ENCODE assay signal across 14 cellular contexts in genomic region chr11:117871784-117872183, GRCh38. TPM values are rescaled to one million over a fixed set of nuclear protein-coding genes. Genes with fewer than 3 reads are reported as not detected.
DNase-seq lines count a peak whose midpoint lies in the region; ATAC-seq and TF ChIP-seq lines count a peak whose summit lies in the region.
"Had no signal": no experiment of that assay in that cellular context is flagged by ENCODE, and none has a peak within 500 bp of the region (broad histone marks: within the 10 kb centered on the region; RNA-seq: fewer than 3 reads in every experiment).

No MANE protein-coding gene starts in this region.

- no peak overlapping the region for H3K23ac ChIP-seq in H9 (ENCODE audit: insufficient read length, low read depth, low read length)

- H3K9me3 ChIP-seq in H9 (ENCODE audit: control insufficient read depth, low read depth, low read length), result no peaks in the 10 kb centered on the region
- H3K9me3 ChIP-seq in upper lobe of right lung, result no peaks in the 10 kb centered on the region

- no peak overlapping the region for H3K18ac ChIP-seq in H9 (ENCODE audit: insufficient read length, low read depth, low read length)

- no peak overlapping the region for H4K8ac ChIP-seq in H9 (replicated peaks; ENCODE audit: insufficient read length, low read depth, low read length)

- TF ChIP-seq CTCF in H9 (conservative IDR thresholded peaks at IDR 0.05) (no peak), nephron (IDR thresholded peaks at IDR 0.05; ENCODE audit: unreplicated experiment in 3 of 3) (no peak), upper lobe of right lung (IDR thresholded peaks at IDR 0.05) (no peak)

- no peaks in the 10 kb centered on the region for H3K79me2 ChIP-seq in H9 (ENCODE audit: insufficient read depth, low read length)

- H2BK20ac ChIP-seq in H9 (ENCODE audit: low read depth, low read length, poor library complexity, severe bottlenecking), result no peak overlapping the region

- no peak overlapping the region for H3K27ac ChIP-seq in H9 (ENCODE audit: insufficient read length, low read depth, low read length)
- peak overlapping the region; percentile 80 for H3K27ac ChIP-seq in cingulate gyrus (ENCODE audit: low read depth, low read length)
- H3K27ac ChIP-seq in temporal lobe (ENCODE audit: low read depth, low read length), result peak overlapping the region; percentile 85
- no peak overlapping the region for H3K27ac ChIP-seq in upper lobe of right lung
- H3K27ac ChIP-seq: HL-60 had no signal

- no peak for DNase-seq in H9
- DNase-seq in posterior cingulate gyrus, result no peak
- DNase-seq in upper lobe of right lung, result no peak
- DNase-seq: CD8-positive, alpha-beta memory T cell; MV-4-11; NCI-H1417 treated with DMSO at 0.1 percent for 48 hours; NCI-H2029; NCI-H524 had no signal

- no peak overlapping the region for H2BK120ac ChIP-seq in H9 (ENCODE audit: low read depth, low read length, poor library complexity, severe bottlenecking)

- intact Hi-C loops in posterior cingulate gyrus (cut with DNase I), result no loop called here
- intact Hi-C loops in upper lobe of right lung (cut with DNase I), result no loop called here

- no peak overlapping the region for H3K14ac ChIP-seq in H9 (ENCODE audit: insufficient read depth, low read length)

- H3K4me1 ChIP-seq in H9 (ENCODE audit: insufficient read depth, low read length), result peaks cover 10% of the 10 kb centered on the region; the same call in 1 of the 2 replicates
- H3K4me1 ChIP-seq in upper lobe of right lung, result peaks cover 37% of the 10 kb centered on the region

- H4K91ac ChIP-seq in H9 (ENCODE audit: insufficient read length, low read depth, low read length), result no peak overlapping the region

- H3T11ph ChIP-seq in H9 (ENCODE audit: low read length), result no peak overlapping the region

- H2BK15ac ChIP-seq in H9 (ENCODE audit: low read depth, low read length), result no peak overlapping the region

- no peaks in the 10 kb centered on the region for H3K36me3 ChIP-seq in upper lobe of right lung

- H3K9me3 Mint-ChIP-seq in H9, result no peaks in the 10 kb centered on the region
- H3K9me3 Mint-ChIP-seq in nephron, result no peaks in the 10 kb centered on the region
- H3K9me3 Mint-ChIP-seq: CD8-positive, alpha-beta memory T cell; GM23338 had no signal

- H2AK5ac ChIP-seq in H9 (ENCODE audit: insufficient read length, low read length), result no peak overlapping the region

- H3K4me1 Mint-ChIP-seq in H9 (peaks cover 48 to 71% of the 10 kb centered on the region in 2 experiments), nephron (peaks cover 81% of the 10 kb centered on the region)

- H3K27me3 ChIP-seq in H9 (ENCODE audit: insufficient read depth, low read length) (no peaks in the 10 kb centered on the region; the same call in 1 of the 2 replicates), upper lobe of right lung (peaks cover 28% of the 10 kb centered on the region)

- no peak overlapping the region for H3K56ac ChIP-seq in H9 (ENCODE audit: insufficient read length, low read depth, low read length)

- peaks cover 16% of the 10 kb centered on the region for H3K23me2 ChIP-seq in H9 (ENCODE audit: insufficient read length, low read depth, low read length, poor library complexity, severe bottlenecking)

- H2BK5ac ChIP-seq in H9 (ENCODE audit: insufficient read length, low read length), result no peak overlapping the region

- no peak for ATAC-seq in GM19023 (IDR thresholded peaks at IDR 0.05; ENCODE audit: unreplicated experiment)
- ATAC-seq in upper lobe of right lung, result no peak
- ATAC-seq: GM23338 had no signal

- H3K4me3 ChIP-seq in upper lobe of right lung, result no peak overlapping the region
- H3K4me3 ChIP-seq: GM23338 had no signal

- no peak overlapping the region for H4K5ac ChIP-seq in H9 (ENCODE audit: insufficient read length, low read depth, low read length)

- H3K4me3 Mint-ChIP-seq in H9 (no peak overlapping the region), nephron (peak overlapping the region in 2 of 3 experiments; percentile 59 to 60)
- H3K4me3 Mint-ChIP-seq: CD8-positive, alpha-beta memory T cell; GM23338 had no signal

- no peak overlapping the region for H3K9ac ChIP-seq in H9 (ENCODE audit: extremely low read depth, insufficient read length, low read length)

- H2BK12ac ChIP-seq in H9 (ENCODE audit: insufficient read length, low read depth, low read length), result no peak overlapping the region

- H3K27ac Mint-ChIP-seq in H9, result peak overlapping the region in 2 of 3 experiments; percentile 12 to 23; a peak in 3 of 7 replicates
- H3K27ac Mint-ChIP-seq in nephron, result peak overlapping the region in 2 of 3 experiments; percentile 48 to 78
- H3K27ac Mint-ChIP-seq: GM23338 had no signal

- H3K79me1 ChIP-seq in H9 (ENCODE audit: insufficient read depth, low read depth, low read length, poor library complexity, severe bottlenecking), result no peaks in the 10 kb centered on the region

- H3K27me3 Mint-ChIP-seq in H9 (ENCODE audit: low read depth), result peaks cover 48% of the 10 kb centered on the region
- no peaks in the 10 kb centered on the region for H3K27me3 Mint-ChIP-seq in nephron (ENCODE audit: low read depth)

- no CpG with 5 or more reads among the region's 5 CpGs for WGBS in H9 (ENCODE audit: extremely low coverage, insufficient read length, low lambda C conversion rate)

- H3K4ac ChIP-seq in H9 (ENCODE audit: low read depth, low read length), result no peak overlapping the region

- H3K36me3 Mint-ChIP-seq in H9 (ENCODE audit: insufficient read depth in 1 of 3, low read depth in 3 of 3) (peaks cover 0 to 3% (median 2%) of the 10 kb centered on the region in 3 experiments; a peak in 1 of 7 replicates), nephron (ENCODE audit: low read depth) (peaks cover 3% of the 10 kb centered on the region)

- no peaks in the 10 kb centered on the region for H4K20me1 ChIP-seq in H9 (ENCODE audit: control insufficient read depth, insufficient read depth, insufficient read length)

- no peak overlapping the region for H3K4me2 ChIP-seq in H9 (ENCODE audit: insufficient read depth, insufficient read length, low read length)
- H3K4me2 ChIP-seq: GM23338 had no signal

- H2AFZ ChIP-seq in H9 (ENCODE audit: low read length), result no peak overlapping the region
- H2AFZ ChIP-seq: GM23338 had no signal

RNA-seq across cellular contexts. Expression of gene FXYD6, which starts 4.7 kb away (rescaled TPM):
- 16.3 and 18.3 TPM in 2 replicates for total RNA-seq in H9 (2021)
- 149 TPM for total RNA-seq in temporal lobe
- 59.0 TPM for total RNA-seq in upper lobe of right lung

RNA-seq across cellular contexts. Expression of gene FXYD2, which starts 47.2 kb away (rescaled TPM):
- 0.70 and 0.79 TPM in 2 replicates for total RNA-seq in H9 (2021)
- total RNA-seq in temporal lobe, result 0.49 TPM
- total RNA-seq in upper lobe of right lung, result 3.6 TPM

RNA-seq across cellular contexts. Expression of gene TMPRSS13, which starts 57.4 kb away (rescaled TPM):
- total RNA-seq in H9 (2021) (0.35 and 0.50 TPM in 2 replicates), temporal lobe (0.25 TPM), upper lobe of right lung (9.9 TPM)

Comparison
In these comparisons a context has a peak if more than half of its experiments do, and no peak if none do; other contexts are left out.
1. H3K27ac ChIP-seq: peak in cingulate gyrus (single experiment) and temporal lobe (single experiment); none in H9 (single experiment) and upper lobe of right lung (single experiment).
2. H3K4me3 Mint-ChIP-seq: peak in nephron (2 of 3); none in H9 (0 of 2).